8 cellular contexts compared by ENCODE assay signal in genomic region chr15:59918994-59919951, GRCh38.
DNase-seq lines count a peak whose midpoint lies in the region; ATAC-seq lines count a peak whose summit lies in the region.

No MANE protein-coding gene starts in this region.

- peaks cover 31% of the 10 kb centered on the region for H3K4me1 Mint-ChIP-seq in activated CD4-positive, alpha-beta memory T cell treated with anti-CD3 and anti-CD28 coated beads, Interleukin-2, amount 10 ng/mL, durations not matched to agents 7 days and 5 days

- CTCF ChIA-PET in activated CD4-positive, alpha-beta memory T cell treated with anti-CD3 and anti-CD28 coated beads, Interleukin-2, amount 10 ng/mL, durations not matched to agents 7 days and 5 days (lab: Charles Lee) = interaction anchor here (1.2 to 5.2 kb wide), 19 partner anchors 13 to 407 kb away, joined by 3 to 75 read pairs (median 11); partner anchors contain the start of gene FOXB1

- ATAC-seq in HG03103 (IDR thresholded peaks at IDR 0.05; ENCODE audit: low read depth, unreplicated experiment) = peak; percentile 80

- POLR2A ChIA-PET in activated CD4-positive, alpha-beta memory T cell treated with anti-CD3 and anti-CD28 coated beads, Interleukin-2, amount 10 ng/mL, durations not matched to agents 7 days and 5 days (lab: Charles Lee) = interaction anchor here (0.6 to 3.0 kb wide), 8 partner anchors 57 to 814 kb away, joined by 3 to 20 read pairs (median 4); partner anchors contain the start of gene FOXB1

- no peaks in the 10 kb centered on the region for H3K9me3 Mint-ChIP-seq in activated CD4-positive, alpha-beta memory T cell treated with anti-CD3 and anti-CD28 coated beads, Interleukin-2, amount 10 ng/mL, durations not matched to agents 7 days and 5 days

- peak overlapping the region; percentile 44 for H3K4me3 Mint-ChIP-seq in activated CD4-positive, alpha-beta memory T cell treated with anti-CD3 and anti-CD28 coated beads, Interleukin-2, amount 10 ng/mL, durations not matched to agents 7 days and 5 days

- peaks cover 16% of the 10 kb centered on the region for H3K27me3 Mint-ChIP-seq in activated CD4-positive, alpha-beta memory T cell treated with anti-CD3 and anti-CD28 coated beads, Interleukin-2, amount 10 ng/mL, durations not matched to agents 7 days and 5 days

- H3K27ac Mint-ChIP-seq in activated CD4-positive, alpha-beta memory T cell treated with anti-CD3 and anti-CD28 coated beads, Interleukin-2, amount 10 ng/mL, durations not matched to agents 7 days and 5 days = peak overlapping the region; percentile 98

- DNase-seq in GM19238 (ENCODE audit: insufficient read length, low spot score) (peak; percentile 4), myocyte (ENCODE audit: low read depth) (peak; percentile 3), globus pallidus (ENCODE audit: low spot score) (no peak), hippocampal formation (lab: John Stamatoyannopoulos, UW) (no peak), NCI-H510A (lab: John Stamatoyannopoulos, UW) (no peak), NCI-H524 treated with DMSO at 0.1 percent for 48 hours (lab: John Stamatoyannopoulos, UW) (no peak)
- DNase-seq in activated CD4-positive, alpha-beta memory T cell treated with anti-CD3 and anti-CD28 coated beads, Interleukin-2, amount 10 ng/mL, durations not matched to agents 7 days and 5 days = peak; percentile 67

- H3K36me3 Mint-ChIP-seq in activated CD4-positive, alpha-beta memory T cell treated with anti-CD3 and anti-CD28 coated beads, Interleukin-2, amount 10 ng/mL, durations not matched to agents 7 days and 5 days (ENCODE audit: low read depth) = no peaks in the 10 kb centered on the region

Comparison
In these comparisons a context has a peak if more than half of its experiments do, and no peak if none do; other contexts are left out.
1. DNase-seq: peak in GM19238 (single experiment), activated CD4-positive, alpha-beta memory T cell treated with anti-CD3 and anti-CD28 coated beads, Interleukin-2, amount 10 ng/mL, durations not matched to agents 7 days and 5 days (single experiment) and myocyte (single experiment); none in globus pallidus (single experiment), hippocampal formation (0 of 2), NCI-H510A (single experiment) and NCI-H524 treated with DMSO at 0.1 percent for 48 hours (single experiment).